ENCODE assay signal across 17 cellular contexts in the genomic region with DNA sequence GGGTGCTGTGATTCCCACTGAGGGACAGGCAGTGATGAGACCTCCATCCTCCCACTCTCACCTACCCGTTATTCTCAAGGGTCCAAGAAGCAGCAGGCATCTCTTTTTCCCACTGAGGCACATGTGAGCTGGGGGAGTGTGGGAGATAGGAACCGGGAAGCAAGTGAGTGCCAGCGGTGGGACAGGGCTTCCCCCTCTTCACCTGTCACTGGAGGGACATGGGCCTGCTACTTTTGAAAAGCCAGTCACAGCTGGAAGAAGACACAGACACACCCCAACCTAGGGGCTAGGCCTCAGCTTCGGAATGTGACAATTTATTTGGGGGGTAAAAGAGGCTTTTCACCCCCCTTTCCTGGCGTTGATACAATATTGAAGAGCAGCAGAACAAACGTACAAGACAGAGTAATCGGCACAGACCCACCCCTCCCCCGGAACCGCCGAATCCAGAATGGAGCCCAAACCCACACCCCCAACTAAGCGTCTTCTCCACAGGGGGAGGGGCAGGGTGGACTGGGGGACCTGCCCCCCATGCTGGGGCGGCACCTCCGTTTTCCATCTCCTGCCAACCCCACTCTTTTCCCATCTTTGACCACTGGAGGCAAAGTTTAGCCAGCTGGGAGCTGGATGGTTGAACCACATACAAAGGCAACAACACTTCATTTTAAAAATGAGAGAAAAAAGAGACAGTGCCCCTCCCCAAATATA. TPM values are rescaled to one million over a fixed set of nuclear protein-coding genes. Genes with fewer than 3 reads are reported as not detected.
A peak's percentile ranks its signal among the peaks of the same experiment; 100 is the strongest.
DNase-seq lines count a peak whose midpoint lies in the region; TF ChIP-seq lines count a peak whose summit lies in the region.
"Had no signal": no experiment of that assay in that cellular context is flagged by ENCODE, and none has a peak within 500 bp of the region (broad histone marks: within the 10 kb centered on the region; RNA-seq: fewer than 3 reads in every experiment).

No MANE protein-coding gene starts in this region.

- peaks cover 29 to 62% (median 44%) of the 10 kb centered on the region in 4 donors for H3K4me1 ChIP-seq in stomach

- H3K9me3 ChIP-seq in stomach: no peaks in the 10 kb centered on the region
- H3K9me3 ChIP-seq: Caco-2, heart left ventricle, right atrium auricular region had no signal

- no peak for TF ChIP-seq POLR2A in stomach (IDR thresholded peaks at IDR 0.05)

- H3K27ac ChIP-seq in stomach: no peak overlapping the region
- H3K27ac ChIP-seq: heart left ventricle, HL-60, right atrium auricular region had no signal

- H3K4me3 ChIP-seq in AG04449 (ENCODE audit: low read depth, low read length) (no peak overlapping the region), fibroblast of pulmonary artery (replicated peaks; ENCODE audit: low read depth, low read length) (no peak overlapping the region), stomach (no peak overlapping the region)
- H3K4me3 ChIP-seq: dorsolateral prefrontal cortex, heart left ventricle, right atrium auricular region had no signal

- DNase-seq in AG04449 (ENCODE audit: low read depth, low spot score): no peak
- DNase-seq in COLO668 (lab: John Stamatoyannopoulos, UW; ENCODE audit: unreplicated experiment): peak; percentile 25
- DNase-seq in RKO (ENCODE audit: low spot score): peak; percentile 46
- peak; percentile 22 for DNase-seq in fibroblast of pulmonary artery (ENCODE audit: low read depth)
- no peak for DNase-seq in effector CD4-positive, alpha-beta T cell
- no peak for DNase-seq in NCI-H1436 (lab: John Stamatoyannopoulos, UW)
- DNase-seq in NCI-H510A (lab: John Stamatoyannopoulos, UW): no peak
- no peak for DNase-seq in stomach
- DNase-seq: activated B cell treated with CpG ODN at 0.5 μM for 24 hours; activated CD8-positive, alpha-beta memory T cell treated with anti-CD3 and anti-CD28 coated beads, Interleukin-2, amount 50 U/mL, for 48 hours; Caco-2; dorsolateral prefrontal cortex; heart left ventricle; NCI-H2227 treated with DMSO at 0.1 percent for 48 hours; RPMI8226 had no signal

- CTCF ChIA-PET in AG04449 (lab: Yijun Ruan, JAX): interaction anchor here (1.0 to 16.6 kb wide), 5 partner anchors 8 to 142 kb away, joined by 3 to 216 read pairs (median 16); a partner anchor contains a TSS

- TF ChIP-seq EP300 in stomach (IDR thresholded peaks at IDR 0.05): no peak

- peaks cover 14 to 17% (median 15%) of the 10 kb centered on the region in 4 donors for H3K36me3 ChIP-seq in stomach

- TF ChIP-seq CTCF in AG04449 (IDR thresholded peaks at IDR 0.05; ENCODE audit: insufficient read depth, low read length, missing control alignments) (peak; percentile 24), fibroblast of pulmonary artery (IDR thresholded peaks at IDR 0.05; ENCODE audit: low read length, missing control alignments) (peak; percentile 37), stomach (IDR thresholded peaks at IDR 0.05) (no peak)

- 13 to 41% (median 34%) methylated on average over 13 of the region's 13 CpGs for WGBS in stomach, 5 donors

- POLR2A ChIA-PET in AG04449 (lab: Yijun Ruan, JAX): interaction anchor here (0.8 to 1.3 kb wide), 3 partner anchors 8 to 11 kb away, joined by 3 to 5 read pairs (median 4); a partner anchor contains a TSS

- intact Hi-C loops in stomach (cut with DNase I; ENCODE audit: low total_unique reads): loop anchor here (10.0 kb wide), 1 partner anchor 143 kb away; no protein-coding TSS in a partner anchor

- H3K27me3 ChIP-seq in stomach: no peaks in the 10 kb centered on the region
- H3K27me3 ChIP-seq: dorsolateral prefrontal cortex, heart left ventricle, right atrium auricular region had no signal

RNA-seq across cellular contexts. Expression of a gene that starts 10.7 kb away (rescaled TPM):
- total RNA-seq in stomach: 10 to 100 TPM; 15.4 to 46.0 (median 32.9) TPM
- polyA plus RNA-seq in stomach: 10 to 100 TPM in 2 of 3 donors, 1 to 10 TPM in 1; 8.9 to 20.3 (median 14.6) TPM

RNA-seq across cellular contexts. Expression of a gene that starts 17.5 kb away (rescaled TPM):
- total RNA-seq in stomach: 10 to 100 TPM in 2 of 5 donors, 1 to 10 TPM in 3; 1.2 to 19.6 (median 4.1) TPM
- 1 to 10 TPM in 2 of 3 donors, under 1 TPM in 1; 0.46 to 2.4 (median 2.2) TPM for polyA plus RNA-seq in stomach

Comparison
In these comparisons a context has a peak if more than half of its experiments do, and no peak if none do; other contexts are left out.
1. DNase-seq: peak in COLO668 (single experiment), RKO (single experiment) and fibroblast of pulmonary artery (single experiment); none in AG04449 (single experiment), effector CD4-positive, alpha-beta T cell (single experiment), NCI-H1436 (single experiment), NCI-H510A (single experiment) and stomach (single experiment).
2. CTCF ChIP-seq: peak in AG04449 (single experiment) and fibroblast of pulmonary artery (single experiment); none in stomach (0 of 7).